ENCODE assay signal across 13 cellular contexts in the genomic region with DNA sequence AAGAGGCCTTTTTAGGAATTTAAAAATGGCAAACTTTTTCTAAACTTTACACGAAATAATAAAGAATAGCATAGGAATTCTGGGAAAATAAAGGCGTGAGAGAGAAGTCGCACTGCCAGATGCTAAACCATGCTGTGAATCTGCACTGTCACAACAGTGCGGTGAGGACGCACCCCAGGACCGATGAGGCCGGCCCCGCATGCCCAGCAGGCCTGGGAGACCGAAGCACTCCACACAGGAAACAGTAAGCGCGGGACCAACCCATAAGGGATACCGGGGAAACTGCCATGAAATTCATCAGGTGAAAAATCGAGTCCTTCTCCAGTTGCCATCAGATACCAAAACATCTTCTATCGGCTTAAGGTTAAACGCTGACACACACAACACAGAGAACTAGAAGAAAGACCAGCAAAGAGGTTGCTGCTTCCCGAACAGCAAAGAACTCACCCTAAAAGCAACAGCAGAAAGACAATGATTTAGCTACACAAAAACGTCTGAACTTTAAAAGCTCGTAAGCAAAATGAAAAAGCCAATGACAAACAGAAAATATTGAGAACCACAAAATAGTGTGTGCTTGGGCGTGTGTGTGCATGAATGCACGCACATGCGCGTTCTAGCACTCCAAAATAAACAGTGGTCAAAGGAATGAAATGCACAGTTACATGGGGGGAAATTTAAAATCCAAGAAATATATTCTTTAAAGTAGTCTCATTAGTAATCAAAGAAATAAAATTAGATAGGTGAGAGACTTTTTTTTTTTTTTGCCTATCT. TPM values are rescaled to one million over a fixed set of nuclear protein-coding genes. Genes with fewer than 3 reads are reported as not detected.
DNase-seq lines count a peak whose midpoint lies in the region; ATAC-seq and TF ChIP-seq lines count a peak whose summit lies in the region.
"Had no signal": no experiment of that assay in that cellular context is flagged by ENCODE, and none has a peak within 500 bp of the region (broad histone marks: within the 10 kb centered on the region; RNA-seq: fewer than 3 reads in every experiment).

No MANE protein-coding gene starts in this region.

- H3K9me3 ChIP-seq in endodermal cell (ENCODE audit: control insufficient read depth, low read length) (no peaks in the 10 kb centered on the region), GM23248 (ENCODE audit: low read depth) (no peaks in the 10 kb centered on the region)
- H3K9me3 ChIP-seq: SJSA1 had no signal

- peaks cover 55% of the 10 kb centered on the region for H3K79me2 ChIP-seq in GM23248 (ENCODE audit: insufficient read depth)

- H3K27me3 ChIP-seq in H7 (ENCODE audit: control insufficient read depth, insufficient read depth, low read length), result no peaks in the 10 kb centered on the region
- H3K27me3 ChIP-seq in endodermal cell (ENCODE audit: control insufficient read depth, insufficient read depth, low read length, poor library complexity, severe bottlenecking), result no peaks in the 10 kb centered on the region
- no peaks in the 10 kb centered on the region for H3K27me3 ChIP-seq in GM23248 (replicated peaks; ENCODE audit: insufficient read depth)
- H3K27me3 ChIP-seq: SJSA1 had no signal

- H4K20me1 ChIP-seq in GM23248 (ENCODE audit: insufficient read depth), result no peaks in the 10 kb centered on the region

- in situ Hi-C loops in GM23248 (cut with MboI), result no loop called here

- WGBS in endodermal cell (ENCODE audit: insufficient coverage in 1 of 2, insufficient read length in 1 of 2), 2 experiments, result 87 to 92% methylated on average over 8 to 22 of the region's 22 CpGs
- 91% methylated on average over 22 of the region's 22 CpGs for WGBS in GM23248 (ENCODE audit: low coverage in 1 of 2, low lambda C conversion rate in 2 of 2, missing lambda C conversion rate in 2 of 2), 2 experiments

- H3K36me3 Mint-ChIP-seq in WTC11, result peaks cover 12% of the 10 kb centered on the region
- H3K36me3 Mint-ChIP-seq in endodermal cell (ENCODE audit: low read depth), result peaks cover 10% of the 10 kb centered on the region
- H3K36me3 Mint-ChIP-seq in osteocyte (ENCODE audit: unreplicated experiment), result peaks cover 12% of the 10 kb centered on the region

- H3K4me3 Mint-ChIP-seq in WTC11 (no peak overlapping the region), endodermal cell (no peak overlapping the region), osteocyte (ENCODE audit: unreplicated experiment) (no peak overlapping the region)

- peak; percentile 64 for DNase-seq in H7
- no peak for DNase-seq in WTC11 (ENCODE audit: low spot score)
- peak; percentile 45 for DNase-seq in endodermal cell
- DNase-seq in osteocyte (ENCODE audit: extremely low spot score, unreplicated experiment), result peak; percentile 82
- DNase-seq in AML-193 (lab: John Stamatoyannopoulos, UW), result no peak
- no peak for DNase-seq in GM23248
- no peak for DNase-seq in retina
- DNase-seq: NCI-H1436 treated with DMSO at 0.1 percent for 48 hours, NCI-H2081, NCI-H524, SW 1271 had no signal

- ATAC-seq in WTC11, result peak; percentile 14; the same call in 1 of the 2 replicates
- ATAC-seq in HG02973 (IDR thresholded peaks at IDR 0.05; ENCODE audit: unreplicated experiment), result no peak

- H3K27ac ChIP-seq in endodermal cell (ENCODE audit: low read depth, low read length), result no peak overlapping the region
- H3K27ac ChIP-seq in GM23248, result no peak overlapping the region

- CTCF ChIA-PET in WTC11 (lab: Charles Lee), result interaction anchor here (0.6 to 1.0 kb wide), 2 partner anchors 295 to 439 kb away, joined by 3 read pairs; no protein-coding TSS in a partner anchor

- H3K9me3 Mint-ChIP-seq in WTC11 (peaks cover 16% of the 10 kb centered on the region), endodermal cell (peaks cover 6% of the 10 kb centered on the region), osteocyte (ENCODE audit: unreplicated experiment) (peaks cover under 1% of the 10 kb centered on the region)

- H3K4me3 ChIP-seq in H7 (ENCODE audit: insufficient read depth, low read depth, low read length), result no peak overlapping the region
- H3K4me3 ChIP-seq in endodermal cell (ENCODE audit: low read length), result no peak overlapping the region
- no peak overlapping the region for H3K4me3 ChIP-seq in GM23248
- H3K4me3 ChIP-seq: SJSA1 had no signal

- POLR2A ChIA-PET in WTC11 (lab: Charles Lee), result no interaction called here

- TF ChIP-seq CTCF in WTC11 (IDR thresholded peaks at IDR 0.05), result no peak
- no peak for TF ChIP-seq CTCF in endodermal cell (conservative IDR thresholded peaks at IDR 0.05)
- no peak for TF ChIP-seq CTCF in osteocyte (IDR thresholded peaks at IDR 0.05)

- no peaks in the 10 kb centered on the region for H3K36me3 ChIP-seq in H7 (replicated peaks; ENCODE audit: control insufficient read depth, insufficient read depth, low read length)
- H3K36me3 ChIP-seq in endodermal cell (ENCODE audit: control insufficient read depth, insufficient read depth, low read length), result no peaks in the 10 kb centered on the region
- no peaks in the 10 kb centered on the region for H3K36me3 ChIP-seq in GM23248 (ENCODE audit: low read depth)
- H3K36me3 ChIP-seq: SJSA1 had no signal

- H3K27me3 Mint-ChIP-seq in WTC11 (ENCODE audit: low read depth) (peaks cover under 1% of the 10 kb centered on the region; the same call in 1 of the 2 replicates), endodermal cell (ENCODE audit: insufficient read depth) (no peaks in the 10 kb centered on the region), osteocyte (ENCODE audit: unreplicated experiment) (no peaks in the 10 kb centered on the region)

- no peaks in the 10 kb centered on the region for H3K9me2 ChIP-seq in GM23248 (ENCODE audit: insufficient read depth)

- peaks cover 16% of the 10 kb centered on the region for H3F3A ChIP-seq in GM23248 (ENCODE audit: insufficient read depth)

- no peaks in the 10 kb centered on the region for H3K4me1 ChIP-seq in endodermal cell (ENCODE audit: control insufficient read depth, insufficient read depth, low read length)
- H3K4me1 ChIP-seq in GM23248 (ENCODE audit: insufficient read depth), result peaks cover 30% of the 10 kb centered on the region

- H2AFZ ChIP-seq in GM23248, result no peak overlapping the region

- peaks cover 45% of the 10 kb centered on the region for H3K4me1 Mint-ChIP-seq in WTC11
- H3K4me1 Mint-ChIP-seq in endodermal cell, result peaks cover 17% of the 10 kb centered on the region
- H3K4me1 Mint-ChIP-seq in osteocyte (ENCODE audit: unreplicated experiment), result peaks cover 48% of the 10 kb centered on the region

- H3K9ac ChIP-seq in endodermal cell (ENCODE audit: extremely low read depth, low read length, poor library complexity, severe bottlenecking) (no peak overlapping the region), GM23248 (no peak overlapping the region)

- H3K27ac Mint-ChIP-seq in WTC11 (peak overlapping the region; percentile 10), endodermal cell (no peak overlapping the region), osteocyte (ENCODE audit: unreplicated experiment) (no peak overlapping the region)

- H3K4me2 ChIP-seq in GM23248 (ENCODE audit: unreplicated experiment), result no peak overlapping the region

TF ChIP-seq in WTC11, 78 proteins besides CTCF, POLR2A, EP300 and RAD21 (continues in another document):
- TF ChIP-seq E2F5 (CRISPR knock-in tag; IDR thresholded peaks at IDR 0.05) (no peak), MYBL2 (CRISPR knock-in tag; IDR thresholded peaks at IDR 0.05) (no peak), ZNF396 (CRISPR knock-in tag; IDR thresholded peaks at IDR 0.05; ENCODE audit: borderline replicate concordance) (no peak), NR2C2 (CRISPR knock-in tag; IDR thresholded peaks at IDR 0.05) (no peak), IRF1 (CRISPR knock-in tag; IDR thresholded peaks at IDR 0.05) (no peak), GABPB1 (CRISPR knock-in tag; IDR thresholded peaks at IDR 0.05) (no peak), ZBTB43 (CRISPR knock-in tag; IDR thresholded peaks at IDR 0.05) (no peak), NFE2L1 (CRISPR knock-in tag; IDR thresholded peaks at IDR 0.05) (no peak)

RNA-seq across cellular contexts. Expression of gene RAMACL, which starts 15.4 kb away (rescaled TPM):
- total RNA-seq in H7 (2014; rRNA removed; shearing (Covaris generic)), result 0.18 TPM in 1 of 2 replicates, not detected in the other
- total RNA-seq in WTC11 (2021) (0.30 to 0.79 TPM (median 0.53 TPM) in 3 replicates), endodermal cell (1 to 10 TPM in 1 of 2 donors, under 1 TPM in 1; 0.80 to 2.5 TPM), osteocyte (2.5 and 3.6 TPM in 2 replicates)
- 0.11 TPM for polyA plus RNA-seq in endodermal cell (2013, experiment 1 of 2)
- 0.33 TPM for polyA plus RNA-seq in endodermal cell (2013, experiment 2 of 2)
- 0.13 and 2.1 TPM in 2 replicates for total RNA-seq in GM23248 (2014; rRNA removed; shearing (Covaris generic))
- 0.31 and 0.33 TPM in 2 replicates for polyA plus RNA-seq in GM23248 (2016; fragmentation: Nextera tagmentation; extraction: Ambion mirVana)

RNA-seq across cellular contexts. Expression of gene RPS6KA2, which starts 55.9 kb away (rescaled TPM):
- total RNA-seq in H7 (2014; rRNA removed; shearing (Covaris generic)), result 10.3 and 12.7 TPM in 2 replicates
- 19.2 to 24.2 TPM (median 20.3 TPM) in 3 replicates for total RNA-seq in WTC11 (2021)
- total RNA-seq in endodermal cell, result 10 to 100 TPM; 17.9 to 23.9 TPM
- 16.7 TPM for polyA plus RNA-seq in endodermal cell (2013, experiment 1 of 2)
- 16.3 TPM for polyA plus RNA-seq in endodermal cell (2013, experiment 2 of 2)
- 89.9 and 102 TPM in 2 replicates for total RNA-seq in osteocyte
- 42.0 and 45.1 TPM in 2 replicates for total RNA-seq in GM23248 (2014; rRNA removed; shearing (Covaris generic))
- polyA plus RNA-seq in GM23248 (2016; fragmentation: Nextera tagmentation; extraction: Ambion mirVana), result 44.0 and 49.0 TPM in 2 replicates

Comparison
In these comparisons a context has a peak if more than half of its experiments do, and no peak if none do; other contexts are left out.
1. DNase-seq: peak in H7 (single experiment), endodermal cell (single experiment) and osteocyte (single experiment); none in WTC11 (single experiment), AML-193 (0 of 2), GM23248 (single experiment) and retina (single experiment).